In the genomic region with DNA sequence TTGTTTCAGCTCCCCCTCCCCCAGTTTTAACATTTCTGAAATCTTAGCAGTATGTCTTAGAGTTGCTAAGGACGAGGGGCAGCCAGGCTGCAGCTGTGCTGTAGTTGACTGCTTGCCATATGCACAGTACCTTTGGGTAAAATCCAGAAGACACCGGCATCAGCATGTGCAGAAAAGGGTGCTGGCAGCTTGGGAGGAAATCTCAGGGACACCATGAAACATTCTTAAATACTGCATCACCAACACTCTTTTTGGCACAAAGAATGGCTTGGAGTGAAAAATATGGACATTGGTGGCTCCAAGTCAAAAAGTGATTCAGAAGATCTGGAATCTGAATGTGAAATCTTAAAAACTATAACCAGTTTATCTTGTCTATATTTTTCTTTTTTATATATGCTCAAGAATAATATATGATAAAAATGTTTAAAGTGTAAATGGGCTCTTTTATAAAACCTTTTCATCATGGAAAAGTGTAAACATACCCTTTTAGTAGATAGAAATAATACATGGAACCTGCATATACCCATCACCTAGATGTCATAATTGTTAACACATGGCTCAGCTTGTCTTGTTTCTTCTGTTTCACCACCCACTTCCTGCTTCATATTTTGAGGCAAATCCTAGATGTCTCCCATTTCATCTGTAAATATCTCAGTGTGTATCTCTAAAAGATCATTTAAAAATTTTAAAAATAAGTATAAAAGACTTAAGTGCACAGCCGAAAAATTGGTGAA, we compare ENCODE assay signal across 15 cellular contexts. TPM values are rescaled to one million over a fixed set of nuclear protein-coding genes. Genes with fewer than 3 reads are reported as not detected.
DNase-seq lines count a peak whose midpoint lies in the region; ATAC-seq and TF ChIP-seq lines count a peak whose summit lies in the region.
"Had no signal": no experiment of that assay in that cellular context is flagged by ENCODE, and none has a peak within 500 bp of the region (broad histone marks: within the 10 kb centered on the region; RNA-seq: fewer than 3 reads in every experiment).

No MANE protein-coding gene starts in this region.

- H3K27ac ChIP-seq in left ventricle myocardium inferior (replicated peaks) (peak overlapping the region; percentile 23), right atrium auricular region (peak overlapping the region in 1 of 2 donors; percentile 25), brain microvascular endothelial cell (no peak overlapping the region), thoracic aorta (peak overlapping the region; percentile 27 to 39)

- ATAC-seq in thoracic aorta (ENCODE audit: insufficient number of reproducible peaks, low FRiP score, low read depth): no peak
- no peak for ATAC-seq in HG03159 (IDR thresholded peaks at IDR 0.05; ENCODE audit: unreplicated experiment)
- ATAC-seq: PC-3 had no signal

- no peaks in the 10 kb centered on the region for H3K27me3 ChIP-seq in left ventricle myocardium inferior (ENCODE audit: low read depth)
- no peaks in the 10 kb centered on the region for H3K27me3 ChIP-seq in right atrium auricular region
- no peaks in the 10 kb centered on the region for H3K27me3 ChIP-seq in brain microvascular endothelial cell (replicated peaks)
- no peaks in the 10 kb centered on the region for H3K27me3 ChIP-seq in thoracic aorta (replicated peaks; ENCODE audit: insufficient read depth)
- H3K27me3 ChIP-seq: uterus had no signal

- intact Hi-C loops in left ventricle myocardium inferior (cut with micrococcal nuclease): no loop called here

- H3K27me3 Mint-ChIP-seq in immature natural killer cell (ENCODE audit: low read depth in 3 of 3): no peaks in the 10 kb centered on the region

- peak overlapping the region; percentile 49 to 80 (median 73) for H3K4me3 Mint-ChIP-seq in immature natural killer cell
- H3K4me3 Mint-ChIP-seq: nephron had no signal

- H3K27ac Mint-ChIP-seq in immature natural killer cell: peak overlapping the region; percentile 77 to 98 (median 93)

- H3K4me1 Mint-ChIP-seq in immature natural killer cell: peaks cover 93 to 100% of the 10 kb centered on the region in 2 donors

- TF ChIP-seq CTCF in left ventricle myocardium inferior (IDR thresholded peaks at IDR 0.05; ENCODE audit: borderline replicate concordance) (no peak), right atrium auricular region (IDR thresholded peaks at IDR 0.05) (no peak), brain microvascular endothelial cell (IDR thresholded peaks at IDR 0.05; ENCODE audit: low read depth, low read length, missing control alignments) (no peak), thoracic aorta (IDR thresholded peaks at IDR 0.05) (no peak)

- H3K36me3 Mint-ChIP-seq in immature natural killer cell: peaks cover 18 to 44% (median 42%) of the 10 kb centered on the region in 3 donors

- no peaks in the 10 kb centered on the region for H3K9me3 ChIP-seq in left ventricle myocardium inferior (replicated peaks)
- no peaks in the 10 kb centered on the region for H3K9me3 ChIP-seq in right atrium auricular region
- H3K9me3 ChIP-seq in thoracic aorta: no peaks in the 10 kb centered on the region
- H3K9me3 ChIP-seq: uterus had no signal

- H3K4me3 ChIP-seq in left ventricle myocardium inferior: no peak overlapping the region
- no peak overlapping the region for H3K4me3 ChIP-seq in right atrium auricular region
- H3K4me3 ChIP-seq in brain microvascular endothelial cell (ENCODE audit: low read depth, low read length): no peak overlapping the region
- H3K4me3 ChIP-seq in thoracic aorta: no peak overlapping the region
- H3K4me3 ChIP-seq: smooth muscle cell, uterus had no signal

- H3K4me1 ChIP-seq in left ventricle myocardium inferior (peaks cover 62% of the 10 kb centered on the region), right atrium auricular region (peaks cover 0 to 34% of the 10 kb centered on the region in 2 donors), thoracic aorta (ENCODE audit: control insufficient read depth in 1 of 2, low read depth in 2 of 2) (peaks cover 22 to 24% of the 10 kb centered on the region in 2 donors)
- H3K4me1 ChIP-seq: uterus had no signal

- H3K9me3 Mint-ChIP-seq in immature natural killer cell: no peaks in the 10 kb centered on the region
- H3K9me3 Mint-ChIP-seq: nephron had no signal

- DNase-seq in left ventricle myocardium inferior (no peak), right atrium auricular region (ENCODE audit: low spot score) (no peak), brain microvascular endothelial cell (peak; percentile 22), immature natural killer cell (no peak), thoracic aorta (ENCODE audit: low spot score) (peak; percentile 7), GDM1 (lab: John Stamatoyannopoulos, UW) (no peak), NCI-H1436 treated with DMSO at 0.1 percent for 48 hours (lab: John Stamatoyannopoulos, UW) (no peak)
- DNase-seq: GF-D8, NCI-H2227 treated with DMSO at 0.1 percent for 48 hours, PC-3, uterus had no signal

- in situ Hi-C loops in brain microvascular endothelial cell (cut with HindIII; ENCODE audit: low pct_ligation_motif_present, low sequenced_read_pairs): no loop called here

- H3K36me3 ChIP-seq in left ventricle myocardium inferior: peaks cover 55% of the 10 kb centered on the region
- peaks cover 35% of the 10 kb centered on the region for H3K36me3 ChIP-seq in right atrium auricular region
- H3K36me3 ChIP-seq in brain microvascular endothelial cell (replicated peaks): peaks cover 3% of the 10 kb centered on the region
- H3K36me3 ChIP-seq in thoracic aorta: peaks cover 10% of the 10 kb centered on the region
- H3K36me3 ChIP-seq: uterus had no signal

RNA-seq across cellular contexts. Expression of gene ARMS2, which starts 34.4 kb away (rescaled TPM):
- 0.27 TPM for total RNA-seq in left ventricle myocardium inferior
- total RNA-seq in right atrium auricular region: not detected
- polyA plus RNA-seq in immature natural killer cell: not detected
- not detected for total RNA-seq in thoracic aorta
- total RNA-seq: PC-3, smooth muscle cell, uterus had no signal
- polyA plus RNA-seq: adipose tissue, smooth muscle cell had no signal

RNA-seq across cellular contexts. Expression of gene HTRA1, which starts 41.3 kb away (rescaled TPM):
- total RNA-seq in left ventricle myocardium inferior (62.6 TPM), right atrium auricular region (10 to 100 TPM; 76.3 to 78.3 TPM), thoracic aorta (100 to 1,000 TPM; 282 to 473 TPM)
- polyA plus RNA-seq in immature natural killer cell: under 1 TPM in 2 of 3 donors, not detected in 1; 0.16 to 0.73 TPM

RNA-seq across cellular contexts. Expression of gene PLEKHA1, which starts 45.5 kb away (rescaled TPM):
- 50.4 TPM for total RNA-seq in left ventricle myocardium inferior
- 10 to 100 TPM; 28.9 to 31.6 TPM for total RNA-seq in right atrium auricular region
- 100 to 1,000 TPM; 134 to 142 (median 140) TPM for polyA plus RNA-seq in immature natural killer cell
- 10 to 100 TPM; 22.3 to 46.8 TPM for total RNA-seq in thoracic aorta

Comparison
In these comparisons a context has a peak if more than half of its experiments do, and no peak if none do; other contexts are left out.
1. DNase-seq: peak in brain microvascular endothelial cell (single experiment) and thoracic aorta (single experiment); none in left ventricle myocardium inferior (single experiment), right atrium auricular region (single experiment), immature natural killer cell (0 of 3), GDM1 (single experiment) and NCI-H1436 treated with DMSO at 0.1 percent for 48 hours (single experiment).